12 cellular contexts compared by ENCODE assay signal in genomic region chr5:80185095-80185494, GRCh38.
DNase-seq lines count a peak whose midpoint lies in the region; ATAC-seq and TF ChIP-seq lines count a peak whose summit lies in the region.
"Had no signal": no experiment of that assay in that cellular context is flagged by ENCODE, and none has a peak within 500 bp of the region (broad histone marks: within the 10 kb centered on the region; RNA-seq: fewer than 3 reads in every experiment).

No MANE protein-coding gene starts in this region.

- intact Hi-C loops in lower leg skin (cut with DNase I; ENCODE audit: low total_unique reads), result no loop called here

- H3K4me1 ChIP-seq in H9 (ENCODE audit: insufficient read depth, low read length), result peaks cover 27% of the 10 kb centered on the region
- peaks cover 0 to 67% (median 21%) of the 10 kb centered on the region in 4 donors for H3K4me1 ChIP-seq in Peyer's patch

- H4K91ac ChIP-seq in H9 (ENCODE audit: insufficient read length, low read depth, low read length), result peak overlapping the region; percentile 15

- H3K27ac ChIP-seq in H9 (ENCODE audit: insufficient read length, low read depth, low read length) (peak overlapping the region; percentile 99), Peyer's patch (peak overlapping the region in 3 of 4 donors; percentile 15 to 66 (median 26))
- H3K27ac ChIP-seq: esophagus muscularis mucosa, thoracic aorta had no signal

- no peaks in the 10 kb centered on the region for H3K9me3 Mint-ChIP-seq in H9
- H3K9me3 Mint-ChIP-seq in endothelial cell (ENCODE audit: unreplicated experiment), result no peaks in the 10 kb centered on the region
- H3K9me3 Mint-ChIP-seq in stimulated activated memory B cell treated with anti-CD40 and anti-IgM and Interleukin-4, amounts not matched to agents 10 μg/mL and 1 μg/mL and 100 μg/mL, for 72 hours, result no peaks in the 10 kb centered on the region

- WGBS in H9 (ENCODE audit: extremely low coverage, insufficient read length, low lambda C conversion rate), result no CpG with 5 or more reads among the region's 6 CpGs
- WGBS in lower leg skin, 2 donors, result 92 to 98% methylated on average over 6 of the region's 6 CpGs

- no peak overlapping the region for H2BK15ac ChIP-seq in H9 (ENCODE audit: low read depth, low read length)

- H3K4me3 ChIP-seq in Peyer's patch (no peak overlapping the region), lower leg skin (ENCODE audit: low read depth, poor library complexity, severe bottlenecking) (no peak overlapping the region)
- H3K4me3 ChIP-seq: esophagus muscularis mucosa, thoracic aorta had no signal

- peaks cover 75 to 87% of the 10 kb centered on the region in 2 experiments for H3K4me1 Mint-ChIP-seq in H9
- peaks cover 57% of the 10 kb centered on the region for H3K4me1 Mint-ChIP-seq in endothelial cell (ENCODE audit: unreplicated experiment)
- peaks cover 54% of the 10 kb centered on the region for H3K4me1 Mint-ChIP-seq in stimulated activated memory B cell treated with anti-CD40 and anti-IgM and Interleukin-4, amounts not matched to agents 10 μg/mL and 1 μg/mL and 100 μg/mL, for 72 hours

- TF ChIP-seq CTCF in H9 (conservative IDR thresholded peaks at IDR 0.05) (no peak), Peyer's patch (IDR thresholded peaks at IDR 0.05) (no peak), endothelial cell (IDR thresholded peaks at IDR 0.05; ENCODE audit: unreplicated experiment) (no peak), lower leg skin (IDR thresholded peaks at IDR 0.05) (no peak)

- H2AFZ ChIP-seq in H9 (ENCODE audit: low read length), result no peak overlapping the region

- H4K20me1 ChIP-seq in H9 (ENCODE audit: control insufficient read depth, insufficient read depth, insufficient read length), result no peaks in the 10 kb centered on the region

- H3K27me3 Mint-ChIP-seq in H9 (ENCODE audit: low read depth) (no peaks in the 10 kb centered on the region), endothelial cell (ENCODE audit: unreplicated experiment) (peaks cover 7% of the 10 kb centered on the region)
- H3K27me3 Mint-ChIP-seq in stimulated activated memory B cell treated with anti-CD40 and anti-IgM and Interleukin-4, amounts not matched to agents 10 μg/mL and 1 μg/mL and 100 μg/mL, for 72 hours, result no peaks in the 10 kb centered on the region

- H3K36me3 Mint-ChIP-seq in H9 (ENCODE audit: insufficient read depth in 1 of 3, low read depth in 3 of 3) (peaks cover 0 to 3% (median 0%) of the 10 kb centered on the region in 3 experiments; a peak in 2 of 7 replicates), endothelial cell (ENCODE audit: low read depth, unreplicated experiment) (peaks cover 22% of the 10 kb centered on the region)
- peaks cover 12% of the 10 kb centered on the region for H3K36me3 Mint-ChIP-seq in stimulated activated memory B cell treated with anti-CD40 and anti-IgM and Interleukin-4, amounts not matched to agents 10 μg/mL and 1 μg/mL and 100 μg/mL, for 72 hours

- peak overlapping the region; percentile 39 for H3K56ac ChIP-seq in H9 (ENCODE audit: insufficient read length, low read depth, low read length)

- peak overlapping the region; percentile 93 to 97 (median 96) for H3K27ac Mint-ChIP-seq in H9
- no peak overlapping the region for H3K27ac Mint-ChIP-seq in endothelial cell (ENCODE audit: unreplicated experiment)
- H3K27ac Mint-ChIP-seq in stimulated activated memory B cell treated with anti-CD40 and anti-IgM and Interleukin-4, amounts not matched to agents 10 μg/mL and 1 μg/mL and 100 μg/mL, for 72 hours, result peak overlapping the region; percentile 34

- TF ChIP-seq POLR2A in Peyer's patch (IDR thresholded peaks at IDR 0.05), result no peak
- no peak for TF ChIP-seq POLR2A in lower leg skin (IDR thresholded peaks at IDR 0.05)

- peak overlapping the region; percentile 68 for H3K18ac ChIP-seq in H9 (ENCODE audit: insufficient read length, low read depth, low read length)

- H3K79me1 ChIP-seq in H9 (ENCODE audit: insufficient read depth, low read depth, low read length, poor library complexity, severe bottlenecking), result no peaks in the 10 kb centered on the region

- H3K36me3 ChIP-seq in Peyer's patch, result no peaks in the 10 kb centered on the region
- H3K36me3 ChIP-seq: esophagus muscularis mucosa, thoracic aorta had no signal

- H4K8ac ChIP-seq in H9 (replicated peaks; ENCODE audit: insufficient read length, low read depth, low read length), result peak overlapping the region; percentile 40

- H3K4me3 Mint-ChIP-seq in H9 (peak overlapping the region in 1 of 2 experiments; percentile 30; a peak in 2 of 5 replicates), endothelial cell (ENCODE audit: unreplicated experiment) (peak overlapping the region; percentile 23)
- no peak overlapping the region for H3K4me3 Mint-ChIP-seq in stimulated activated memory B cell treated with anti-CD40 and anti-IgM and Interleukin-4, amounts not matched to agents 10 μg/mL and 1 μg/mL and 100 μg/mL, for 72 hours

- H2BK12ac ChIP-seq in H9 (ENCODE audit: insufficient read length, low read depth, low read length), result peak overlapping the region; percentile 8

- H3K14ac ChIP-seq in H9 (ENCODE audit: insufficient read depth, low read length), result no peak overlapping the region; the same call in 1 of the 2 replicates

- H3K9me3 ChIP-seq in H9 (ENCODE audit: control insufficient read depth, low read depth, low read length) (no peaks in the 10 kb centered on the region), Peyer's patch (no peaks in the 10 kb centered on the region)
- H3K9me3 ChIP-seq: esophagus muscularis mucosa, thoracic aorta had no signal

- peak overlapping the region; percentile 60 for H2AK5ac ChIP-seq in H9 (ENCODE audit: insufficient read length, low read length)

- no peak overlapping the region; the same call in 1 of the 2 replicates for H3K4ac ChIP-seq in H9 (ENCODE audit: low read depth, low read length)

- H3K79me2 ChIP-seq in H9 (ENCODE audit: insufficient read depth, low read length), result peaks cover 13% of the 10 kb centered on the region; the same call in 1 of the 2 replicates

- peak overlapping the region; percentile 74 for H2BK5ac ChIP-seq in H9 (ENCODE audit: insufficient read length, low read length)

- H3K9ac ChIP-seq in H9 (ENCODE audit: extremely low read depth, insufficient read length, low read length), result peak overlapping the region; percentile 47

- no peak overlapping the region for H2BK20ac ChIP-seq in H9 (ENCODE audit: low read depth, low read length, poor library complexity, severe bottlenecking)

- no peak overlapping the region for H2BK120ac ChIP-seq in H9 (ENCODE audit: low read depth, low read length, poor library complexity, severe bottlenecking)

- DNase-seq in H9, result no peak
- DNase-seq in Peyer's patch, result no peak
- DNase-seq in endothelial cell (ENCODE audit: low spot score), result no peak
- DNase-seq in RPMI8226, result no peak
- no peak for DNase-seq in NCI-H526 (lab: John Stamatoyannopoulos, UW)
- DNase-seq in lower leg skin (ENCODE audit: low spot score in 2 of 2), result no peak
- DNase-seq: activated CD4-positive, alpha-beta T cell treated with anti-CD3 and anti-CD28 coated beads for 4 hours; SHP77; stimulated activated CD4-positive, alpha-beta T cell treated with anti-CD3 and anti-CD28 coated beads, Interleukin-4, amount 100 ng/mL, for 1 hour had no signal

- no peak for ATAC-seq in stimulated activated memory B cell treated with anti-CD40 and anti-IgM and Interleukin-4, amounts not matched to agents 10 μg/mL and 1 μg/mL and 100 μg/mL, for 72 hours

- H3K23me2 ChIP-seq in H9 (ENCODE audit: insufficient read length, low read depth, low read length, poor library complexity, severe bottlenecking), result no peaks in the 10 kb centered on the region

- H3K27me3 ChIP-seq in H9 (ENCODE audit: insufficient read depth, low read length) (no peaks in the 10 kb centered on the region), Peyer's patch (no peaks in the 10 kb centered on the region)
- H3K27me3 ChIP-seq: esophagus muscularis mucosa had no signal

- no peak overlapping the region for H3K23ac ChIP-seq in H9 (ENCODE audit: insufficient read length, low read depth, low read length)

- H3K4me2 ChIP-seq in H9 (ENCODE audit: insufficient read depth, insufficient read length, low read length), result peak overlapping the region; percentile 13

- peak overlapping the region; percentile 29 for H4K5ac ChIP-seq in H9 (ENCODE audit: insufficient read length, low read depth, low read length)

- H3T11ph ChIP-seq in H9 (ENCODE audit: low read length), result no peak overlapping the region
